Comparison of ENCODE assay signal across 8 cellular contexts in the genomic region with DNA sequence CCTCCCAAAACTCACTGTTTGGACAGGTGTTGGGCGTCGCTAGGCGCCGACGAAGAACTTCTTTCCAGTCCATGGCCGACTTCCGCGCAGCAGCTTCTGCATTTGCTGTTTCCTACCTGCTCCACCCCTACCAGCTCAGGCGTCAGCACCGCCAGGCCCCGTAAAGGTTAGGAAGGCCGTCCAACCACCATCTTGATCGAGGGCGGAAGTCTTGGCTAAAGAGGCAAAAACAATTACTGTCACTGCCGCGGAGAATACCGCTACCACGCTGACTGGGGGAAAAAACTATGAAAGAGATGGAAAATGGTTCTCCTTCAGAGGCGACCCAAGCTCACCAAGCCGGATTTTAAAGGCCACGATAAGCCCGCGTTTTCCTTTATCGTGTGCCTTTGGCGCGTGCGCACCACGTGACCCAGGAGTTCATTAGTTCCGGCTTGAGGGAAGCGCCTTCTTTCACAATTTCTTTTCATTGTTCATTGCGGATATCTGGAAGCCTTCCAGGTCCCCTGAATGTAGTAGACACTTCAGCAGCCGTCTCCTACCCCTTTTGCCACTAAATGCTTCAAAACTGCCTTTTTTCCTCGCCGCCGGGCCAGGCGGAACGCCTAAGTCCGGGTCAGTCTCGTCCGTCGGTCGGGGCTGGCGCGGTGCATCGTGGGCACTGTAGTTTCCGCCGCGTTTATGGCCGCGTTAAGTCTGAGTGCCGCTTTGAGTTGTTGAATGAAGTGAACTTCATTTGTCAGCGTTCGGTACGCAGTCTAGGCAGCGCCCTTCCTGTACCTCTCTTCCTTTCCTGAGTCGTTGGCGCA. TPM values are rescaled to one million over a fixed set of nuclear protein-coding genes. Genes with fewer than 3 reads are reported as not detected.
DNase-seq lines count a peak whose midpoint lies in the region; ATAC-seq, FAIRE-seq and TF ChIP-seq lines count a peak whose summit lies in the region.

A gene (minus strand): TSS at position 104 of the 809 bp plus-strand sequence. CDS start 31 bp downstream, at position 73.
A gene (plus strand): TSS at position 666 of the 809 bp plus-strand sequence. CDS start 694 bp downstream, outside the sequence.

- peak within 1 kb of the TSS; percentile 31 to 80 (median 69) for H3K4me3 ChIP-seq in adrenal gland
- peak within 1 kb of the TSS; percentile 33 to 90 (median 70) for H3K4me3 ChIP-seq in heart right ventricle
- H3K4me3 ChIP-seq in upper lobe of left lung, result peak within 1 kb of the TSS; percentile 53 to 82 (median 71)

- H3K27ac ChIP-seq in adrenal gland, result peak within 1 kb of the TSS; percentile 92 to 97 (median 92)
- peak within 1 kb of the TSS; percentile 92 to 98 (median 95) for H3K27ac ChIP-seq in heart right ventricle
- H3K27ac ChIP-seq in upper lobe of left lung, result peak within 1 kb of the TSS; percentile 93 to 97 (median 96)

- peak; percentile 96 for FAIRE-seq in GM12892 (lab: Jason Lieb, UNC)

- peak; percentile 75 for DNase-seq in GM12892 (ENCODE audit: insufficient read length)
- DNase-seq in NCI-H146 (lab: John Stamatoyannopoulos, UW), result peak; percentile 93
- DNase-seq in T-helper 1 cell, result peak; percentile 84 to 95 (median 89)
- DNase-seq in adrenal gland, result peak; percentile 81 to 97 (median 92)
- DNase-seq in heart right ventricle, result peak; percentile 86 to 93
- DNase-seq in posterior cingulate gyrus, result peak; percentile 82 to 98 (median 89)
- peak; percentile 96 for DNase-seq in upper lobe of left lung

- intact Hi-C loops in adrenal gland (cut with DNase I), result no loop called here
- intact Hi-C loops in heart right ventricle (cut with DNase I), result loop anchor here in 6 of 10 donors (2.0 to 10.0 kb wide), 7 partner anchors 75 to 1203 kb away; a partner anchor contains a TSS
- intact Hi-C loops in posterior cingulate gyrus (cut with DNase I), result loop anchor here (1.0 to 10.0 kb wide), 3 partner anchors 76 to 247 kb away; a partner anchor contains a TSS

- H3K4me1 ChIP-seq in adrenal gland (replicated peaks in 1 of 2) (peaks cover 0 to 15% of the 10 kb centered on the region in 2 donors), heart right ventricle (peaks cover 0 to 73% (median 34%) of the 10 kb centered on the region in 9 donors), upper lobe of left lung (peaks cover 17 to 37% (median 25%) of the 10 kb centered on the region in 4 donors)

- H3K9me3 ChIP-seq in adrenal gland (replicated peaks in 1 of 3) (no peaks in the 10 kb centered on the region), heart right ventricle (no peaks in the 10 kb centered on the region), upper lobe of left lung (no peaks in the 10 kb centered on the region)

- TF ChIP-seq POLR2A in GM12892 (IDR thresholded peaks at IDR 0.05; ENCODE audit: low read depth, low read length) (peak; percentile 76), adrenal gland (IDR thresholded peaks at IDR 0.05) (peak in 1 of 2 donors; percentile 81), upper lobe of left lung (IDR thresholded peaks at IDR 0.05) (peak in 2 of 4 donors; percentile 65 to 84)

- TF ChIP-seq EP300 in upper lobe of left lung (IDR thresholded peaks at IDR 0.05), result peak in 2 of 4 donors; percentile 28 to 34

- 0 to 1% (median 0%) methylated on average over 39 to 57 of the region's 57 CpGs for WGBS in adrenal gland, 4 donors
- WGBS in heart right ventricle, 2 donors, result 0% methylated on average over 57 of the region's 57 CpGs
- 0% methylated on average over 51 to 57 of the region's 57 CpGs for WGBS in upper lobe of left lung, 2 donors

- no peaks in the 10 kb centered on the region for H3K27me3 ChIP-seq in adrenal gland
- H3K27me3 ChIP-seq in heart right ventricle, result no peaks in the 10 kb centered on the region
- H3K27me3 ChIP-seq in upper lobe of left lung, result no peaks in the 10 kb centered on the region

- peaks cover 0 to 3% of the 10 kb centered on the region in 2 donors for H3K36me3 ChIP-seq in adrenal gland (replicated peaks in 1 of 2)
- H3K36me3 ChIP-seq in heart right ventricle, result peaks cover 0 to 28% (median 0%) of the 10 kb centered on the region in 9 donors
- peaks cover 0 to 8% (median 0%) of the 10 kb centered on the region in 4 donors for H3K36me3 ChIP-seq in upper lobe of left lung

- peak; percentile 84 for ATAC-seq in HG02852 (IDR thresholded peaks at IDR 0.05; ENCODE audit: unreplicated experiment)
- peak; percentile 93 to 97 (median 96) for ATAC-seq in heart right ventricle
- peak; percentile 95 to 98 for ATAC-seq in upper lobe of left lung (ENCODE audit: low FRiP score in 2 of 2)

- TF ChIP-seq CTCF in adrenal gland (IDR thresholded peaks at IDR 0.05) (no peak), heart right ventricle (IDR thresholded peaks at IDR 0.05) (no peak), upper lobe of left lung (IDR thresholded peaks at IDR 0.05) (no peak)

RNA-seq across cellular contexts. Expression of the first gene that starts in this region (rescaled TPM):
- 55.5 TPM for polyA plus RNA-seq in GM12892 (2012; ENCODE audit: missing spikeins)
- 10 to 100 TPM; 15.6 to 70.5 (median 31.3) TPM for total RNA-seq in adrenal gland
- polyA plus RNA-seq in adrenal gland, result 10 to 100 TPM; 14.4 to 38.3 (median 31.2) TPM
- total RNA-seq in heart right ventricle, result 10 to 100 TPM; 25.8 to 36.3 (median 27.9) TPM
- 10 to 100 TPM; 25.5 to 28.6 TPM for polyA plus RNA-seq in heart right ventricle
- 10 to 100 TPM; 14.6 to 26.2 (median 21.1) TPM for total RNA-seq in upper lobe of left lung

RNA-seq across cellular contexts. Expression of the second gene that starts in this region (rescaled TPM):
- 26.4 TPM for polyA plus RNA-seq in GM12892 (2012; ENCODE audit: missing spikeins)
- total RNA-seq in adrenal gland (10 to 100 TPM; 20.0 to 39.7 (median 31.6) TPM), heart right ventricle (10 to 100 TPM; 17.6 to 25.4 (median 20.9) TPM), upper lobe of left lung (10 to 100 TPM; 19.0 to 43.3 (median 30.2) TPM)
- polyA plus RNA-seq in adrenal gland (10 to 100 TPM in 2 of 3 donors, 1 to 10 TPM in 1; 3.9 to 52.2 (median 11.9) TPM), heart right ventricle (10 to 100 TPM in 1 of 2 donors, 1 to 10 TPM in 1; 3.9 to 16.7 TPM)

Comparison
In these comparisons a context has a peak if more than half of its experiments do, and no peak if none do; other contexts are left out.
1. Peak in every context shown above with its lines: DNase-seq, ATAC-seq, H3K4me3 ChIP-seq and H3K27ac ChIP-seq.
2. intact Hi-C loops: an anchor here in heart right ventricle (2.0 to 10.0 kb wide) and posterior cingulate gyrus (1.0 to 10.0 kb wide); none called in adrenal gland.